ENCODE assay signal across 8 cellular contexts in genomic region chr14:49582211-49582977, GRCh38. TPM values are rescaled to one million over a fixed set of nuclear protein-coding genes. Genes with fewer than 3 reads are reported as not detected.
A peak's percentile ranks its signal among the peaks of the same experiment; 100 is the strongest.
DNase-seq lines count a peak whose midpoint lies in the region; ATAC-seq lines count a peak whose summit lies in the region.
"Had no signal": no experiment of that assay in that cellular context is flagged by ENCODE, and none has a peak within 500 bp of the region (broad histone marks: within the 10 kb centered on the region; RNA-seq: fewer than 3 reads in every experiment).

No MANE protein-coding gene starts in this region.

- H3K36me3 Mint-ChIP-seq in CD4-positive, CD25-positive, alpha-beta regulatory T cell: peaks cover 46% of the 10 kb centered on the region
- peaks cover 59% of the 10 kb centered on the region for H3K36me3 Mint-ChIP-seq in central memory CD8-positive, alpha-beta T cell (ENCODE audit: insufficient read depth)

- peak overlapping the region in 2 of 3 donors; percentile 28 to 72 for H3K27ac Mint-ChIP-seq in CD4-positive, CD25-positive, alpha-beta regulatory T cell
- H3K27ac Mint-ChIP-seq in central memory CD8-positive, alpha-beta T cell (ENCODE audit: low read depth): peak overlapping the region; percentile 39

- H3K27me3 Mint-ChIP-seq in CD4-positive, CD25-positive, alpha-beta regulatory T cell: peaks cover 11% of the 10 kb centered on the region
- no peaks in the 10 kb centered on the region for H3K27me3 Mint-ChIP-seq in central memory CD8-positive, alpha-beta T cell

- peaks cover 31% of the 10 kb centered on the region for H3K36me3 ChIP-seq in CD4-positive, CD25-positive, alpha-beta regulatory T cell (ENCODE audit: control insufficient read depth, insufficient read depth, low read length)

- H3K27ac ChIP-seq in CD4-positive, CD25-positive, alpha-beta regulatory T cell (ENCODE audit: insufficient read depth, low read length, poor library complexity, severe bottlenecking): peak overlapping the region; percentile 16
- H3K27ac ChIP-seq: SJCRH30, tibial nerve had no signal

- H3K4me1 ChIP-seq in CD4-positive, CD25-positive, alpha-beta regulatory T cell (ENCODE audit: control insufficient read depth, insufficient read depth, low read length, poor library complexity, severe bottlenecking): peaks cover 38% of the 10 kb centered on the region
- H3K4me1 ChIP-seq: SJCRH30 had no signal

- peaks cover 42 to 83% (median 58%) of the 10 kb centered on the region in 4 donors for H3K4me1 Mint-ChIP-seq in CD4-positive, CD25-positive, alpha-beta regulatory T cell
- peaks cover 64% of the 10 kb centered on the region for H3K4me1 Mint-ChIP-seq in central memory CD8-positive, alpha-beta T cell

- no peak for ATAC-seq in CD4-positive, CD25-positive, alpha-beta regulatory T cell (ENCODE audit: low read depth in 2 of 2)
- no peak for ATAC-seq in central memory CD8-positive, alpha-beta T cell (replicated peaks; ENCODE audit: extremely low read depth, poor library complexity, severe bottlenecking)
- ATAC-seq in GM19463 (IDR thresholded peaks at IDR 0.05; ENCODE audit: unreplicated experiment): no peak
- ATAC-seq in GM19467 (IDR thresholded peaks at IDR 0.05; ENCODE audit: unreplicated experiment): no peak

- H3K27me3 ChIP-seq in CD4-positive, CD25-positive, alpha-beta regulatory T cell (ENCODE audit: control insufficient read depth, insufficient read depth, low read length): no peaks in the 10 kb centered on the region
- H3K27me3 ChIP-seq: SJCRH30, tibial nerve had no signal

- peak overlapping the region; percentile 9 to 94 (median 38) for H3K4me3 Mint-ChIP-seq in CD4-positive, CD25-positive, alpha-beta regulatory T cell
- H3K4me3 Mint-ChIP-seq in central memory CD8-positive, alpha-beta T cell: peak overlapping the region; percentile 19

- DNase-seq in CD4-positive, CD25-positive, alpha-beta regulatory T cell: no peak
- peak; percentile 21 for DNase-seq in HT1080 (ENCODE audit: low read depth)
- no peak for DNase-seq in central memory CD8-positive, alpha-beta T cell (ENCODE audit: low spot score in 2 of 2)
- no peak for DNase-seq in cerebellum (ENCODE audit: low spot score)
- DNase-seq: SJCRH30 had no signal

- H3K9me3 ChIP-seq in CD4-positive, CD25-positive, alpha-beta regulatory T cell (ENCODE audit: control insufficient read depth in 2 of 2, low read length in 2 of 2): no peaks in the 10 kb centered on the region
- H3K9me3 ChIP-seq: SJCRH30, tibial nerve had no signal

- peak overlapping the region; percentile 29 for H3K4me3 ChIP-seq in CD4-positive, CD25-positive, alpha-beta regulatory T cell (ENCODE audit: low read depth, low read length)
- H3K4me3 ChIP-seq: SJCRH30, tibial nerve had no signal

- H3K9me3 Mint-ChIP-seq in CD4-positive, CD25-positive, alpha-beta regulatory T cell: peaks cover 0 to 5% (median 0%) of the 10 kb centered on the region in 7 donors
- no peaks in the 10 kb centered on the region for H3K9me3 Mint-ChIP-seq in central memory CD8-positive, alpha-beta T cell

RNA-seq across cellular contexts. Expression of gene RPS29, which starts 3.8 kb away (rescaled TPM):
- total RNA-seq in CD4-positive, CD25-positive, alpha-beta regulatory T cell: 2,952 TPM
- polyA plus RNA-seq in CD4-positive, CD25-positive, alpha-beta regulatory T cell: over 10,000 TPM in 2 of 4 donors, 1,000 to 10,000 TPM in 2; 7,004 to 11,285 (median 9,263) TPM
- total RNA-seq in HT1080 (2014; rRNA removed; shearing (Covaris generic)): 2,458 and 5,147 TPM in 2 replicates
- polyA plus RNA-seq in HT1080 (2015; cell fraction: cytosol; rRNA removed): 7,610 and 26,705 TPM in 2 replicates
- polyA plus RNA-seq in HT1080 (2015; cell fraction: nucleus; rRNA removed): 3,811 and 5,802 TPM in 2 replicates
- 818 TPM for total RNA-seq in cerebellum

RNA-seq across cellular contexts. Expression of gene LRR1, which starts 16.3 kb away (rescaled TPM):
- 11.2 TPM for total RNA-seq in CD4-positive, CD25-positive, alpha-beta regulatory T cell
- 10 to 100 TPM; 13.9 to 26.7 (median 20.3) TPM for polyA plus RNA-seq in CD4-positive, CD25-positive, alpha-beta regulatory T cell
- 58.8 and 67.1 TPM in 2 replicates for total RNA-seq in HT1080 (2014; rRNA removed; shearing (Covaris generic))
- 28.1 and 32.5 TPM in 2 replicates for polyA plus RNA-seq in HT1080 (2015; cell fraction: cytosol; rRNA removed)
- 14.5 and 18.9 TPM in 2 replicates for polyA plus RNA-seq in HT1080 (2015; cell fraction: nucleus; rRNA removed)
- 11.7 TPM for total RNA-seq in cerebellum

RNA-seq across cellular contexts. Expression of gene RPL36AL, which starts 38.0 kb away (rescaled TPM):
- total RNA-seq in CD4-positive, CD25-positive, alpha-beta regulatory T cell: 240 TPM
- 100 to 1,000 TPM; 632 to 774 (median 735) TPM for polyA plus RNA-seq in CD4-positive, CD25-positive, alpha-beta regulatory T cell
- total RNA-seq in HT1080 (2014; rRNA removed; shearing (Covaris generic)): 283 and 317 TPM in 2 replicates
- polyA plus RNA-seq in HT1080 (2015; cell fraction: cytosol; rRNA removed): 240 and 248 TPM in 2 replicates
- polyA plus RNA-seq in HT1080 (2015; cell fraction: nucleus; rRNA removed): 93.7 and 94.2 TPM in 2 replicates
- total RNA-seq in cerebellum: 35.6 TPM

RNA-seq across cellular contexts. Expression of gene MGAT2, which starts 38.2 kb away (rescaled TPM):
- total RNA-seq in CD4-positive, CD25-positive, alpha-beta regulatory T cell: 32.0 TPM
- 10 to 100 TPM; 34.6 to 43.7 (median 36.4) TPM for polyA plus RNA-seq in CD4-positive, CD25-positive, alpha-beta regulatory T cell
- 93.9 and 97.1 TPM in 2 replicates for total RNA-seq in HT1080 (2014; rRNA removed; shearing (Covaris generic))
- polyA plus RNA-seq in HT1080 (2015; cell fraction: cytosol; rRNA removed): 64.7 and 66.3 TPM in 2 replicates
- polyA plus RNA-seq in HT1080 (2015; cell fraction: nucleus; rRNA removed): 30.9 and 31.9 TPM in 2 replicates
- 21.7 TPM for total RNA-seq in cerebellum

RNA-seq across cellular contexts. Expression of gene DNAAF2, which starts 52.6 kb away (rescaled TPM):
- total RNA-seq in CD4-positive, CD25-positive, alpha-beta regulatory T cell: 9.5 TPM
- 10 to 100 TPM; 17.6 to 24.6 (median 19.5) TPM for polyA plus RNA-seq in CD4-positive, CD25-positive, alpha-beta regulatory T cell
- total RNA-seq in HT1080 (2014; rRNA removed; shearing (Covaris generic)): 26.1 and 26.6 TPM in 2 replicates
- 23.4 and 23.8 TPM in 2 replicates for polyA plus RNA-seq in HT1080 (2015; cell fraction: cytosol; rRNA removed)
- 11.0 and 13.4 TPM in 2 replicates for polyA plus RNA-seq in HT1080 (2015; cell fraction: nucleus; rRNA removed)
- 12.7 TPM for total RNA-seq in cerebellum
